In genomic region chr14:39185256-39186049, GRCh38 we compare ENCODE assay signal across 13 cellular contexts.
"Had no signal": no experiment of that assay in that cellular context is flagged by ENCODE, and none has a peak within 500 bp of the region (broad histone marks: within the 10 kb centered on the region; RNA-seq: fewer than 3 reads in every experiment).

No MANE protein-coding gene starts in this region.

- H3K27ac ChIP-seq: colonic mucosa, epithelial cell of prostate, gastroesophageal sphincter, left lung, ovary had no signal

- H3K4me1 ChIP-seq: colonic mucosa had no signal

- H3K4me3 ChIP-seq: colonic mucosa, gastroesophageal sphincter, left lung, ovary had no signal

- DNase-seq: activated CD4-positive, alpha-beta T cell treated with anti-CD3 and anti-CD28 coated beads for 36 hours; activated CD8-positive, alpha-beta memory T cell treated with anti-CD3 and anti-CD28 coated beads, Interleukin-2, amount 50 U/mL, for 4 hours; activated CD8-positive, alpha-beta T cell treated with anti-CD3 and anti-CD28 coated beads for 36 hours; activated naive CD4-positive, alpha-beta T cell; colonic mucosa; left lung; mesenchymal stem cell; ovary; stimulated activated CD4-positive, alpha-beta T cell treated with anti-CD3 and anti-CD28 coated beads, Interleukin-15, amount 100 ng/mL, for 24 hours; stimulated activated CD4-positive, alpha-beta T cell treated with anti-CD3 and anti-CD28 coated beads, Interleukin-4, amount 100 ng/mL, for 24 hours had no signal

- H3K9me3 Mint-ChIP-seq: activated CD8-positive, alpha-beta T cell treated with anti-CD3 and anti-CD28 coated beads for 36 hours; activated T-helper 1 cell treated with anti-CD3 and anti-CD28 coated beads, Interleukin-12 subunit alpha, Interleukin-12 subunit beta, Interleukin-2, Interleukin-4 antibody, amounts not matched to agents 30 ng/mL and 10 ng/mL and 1 ng/mL, durations not matched to agents 14 hours and 24 hours and 36 hours had no signal

- H3K36me3 ChIP-seq: colonic mucosa, ovary had no signal

- H3K27ac Mint-ChIP-seq: activated CD4-positive, alpha-beta T cell treated with anti-CD3 and anti-CD28 coated beads for 36 hours; activated CD8-positive, alpha-beta T cell treated with anti-CD3 and anti-CD28 coated beads for 36 hours; activated T-helper 1 cell treated with anti-CD3 and anti-CD28 coated beads, Interleukin-12 subunit alpha, Interleukin-12 subunit beta, Interleukin-2, Interleukin-4 antibody, amounts not matched to agents 30 ng/mL and 10 ng/mL and 1 ng/mL, durations not matched to agents 14 hours and 24 hours and 36 hours had no signal

- ATAC-seq: activated CD4-positive, alpha-beta T cell treated with anti-CD3 and anti-CD28 coated beads for 36 hours; activated CD8-positive, alpha-beta T cell treated with anti-CD3 and anti-CD28 coated beads for 36 hours; gastroesophageal sphincter; left lung had no signal

- H3K9me3 ChIP-seq: colonic mucosa, gastroesophageal sphincter, left lung, ovary had no signal

- H3K4me3 Mint-ChIP-seq: activated CD4-positive, alpha-beta T cell treated with anti-CD3 and anti-CD28 coated beads for 36 hours; activated CD8-positive, alpha-beta T cell treated with anti-CD3 and anti-CD28 coated beads for 36 hours; activated T-helper 1 cell treated with anti-CD3 and anti-CD28 coated beads, Interleukin-12 subunit alpha, Interleukin-12 subunit beta, Interleukin-2, Interleukin-4 antibody, amounts not matched to agents 30 ng/mL and 10 ng/mL and 1 ng/mL, durations not matched to agents 14 hours and 24 hours and 36 hours had no signal

- H3K27me3 Mint-ChIP-seq: activated CD4-positive, alpha-beta T cell treated with anti-CD3 and anti-CD28 coated beads for 36 hours; activated CD8-positive, alpha-beta T cell treated with anti-CD3 and anti-CD28 coated beads for 36 hours had no signal

- H3K27me3 ChIP-seq: colonic mucosa, gastroesophageal sphincter, left lung, ovary had no signal
